ENCODE assay signal across 1 cellular context in genomic region chr17:80101160-80101945, GRCh38.
TF ChIP-seq lines count a peak whose summit lies in the region.

Gene GAA, plus strand, starts transcription at chr17:80101581. Its CDS starts 3,006 bp downstream, at chr17:80104587.

TF ChIP-seq in GM12878, 131 proteins besides CTCF, POLR2A, EP300 and RAD21 (continued from another document and continues in another):
- TF ChIP-seq IRF3 (IDR thresholded peaks at IDR 0.05): peak; percentile 73; the same call in 1 of the 2 replicates
- TF ChIP-seq ZSCAN29 (IDR thresholded peaks at IDR 0.05): 0 out of 2 replicates have a peak, but pooled peaks have one; percentile 61
- TF ChIP-seq PML (IDR thresholded peaks at IDR 0.05; ENCODE audit: low read length): no peak
- no peak for TF ChIP-seq SPI1 (IDR thresholded peaks at IDR 0.05; ENCODE audit: borderline replicate concordance, insufficient read depth, low read depth, low read length)
- TF ChIP-seq SREBF1 (IDR thresholded peaks at IDR 0.05; ENCODE audit: low read length): no peak
- TF ChIP-seq NR2F1 (conservative IDR thresholded peaks at IDR 0.05): peak; percentile 96
- TF ChIP-seq, protein P1, sequence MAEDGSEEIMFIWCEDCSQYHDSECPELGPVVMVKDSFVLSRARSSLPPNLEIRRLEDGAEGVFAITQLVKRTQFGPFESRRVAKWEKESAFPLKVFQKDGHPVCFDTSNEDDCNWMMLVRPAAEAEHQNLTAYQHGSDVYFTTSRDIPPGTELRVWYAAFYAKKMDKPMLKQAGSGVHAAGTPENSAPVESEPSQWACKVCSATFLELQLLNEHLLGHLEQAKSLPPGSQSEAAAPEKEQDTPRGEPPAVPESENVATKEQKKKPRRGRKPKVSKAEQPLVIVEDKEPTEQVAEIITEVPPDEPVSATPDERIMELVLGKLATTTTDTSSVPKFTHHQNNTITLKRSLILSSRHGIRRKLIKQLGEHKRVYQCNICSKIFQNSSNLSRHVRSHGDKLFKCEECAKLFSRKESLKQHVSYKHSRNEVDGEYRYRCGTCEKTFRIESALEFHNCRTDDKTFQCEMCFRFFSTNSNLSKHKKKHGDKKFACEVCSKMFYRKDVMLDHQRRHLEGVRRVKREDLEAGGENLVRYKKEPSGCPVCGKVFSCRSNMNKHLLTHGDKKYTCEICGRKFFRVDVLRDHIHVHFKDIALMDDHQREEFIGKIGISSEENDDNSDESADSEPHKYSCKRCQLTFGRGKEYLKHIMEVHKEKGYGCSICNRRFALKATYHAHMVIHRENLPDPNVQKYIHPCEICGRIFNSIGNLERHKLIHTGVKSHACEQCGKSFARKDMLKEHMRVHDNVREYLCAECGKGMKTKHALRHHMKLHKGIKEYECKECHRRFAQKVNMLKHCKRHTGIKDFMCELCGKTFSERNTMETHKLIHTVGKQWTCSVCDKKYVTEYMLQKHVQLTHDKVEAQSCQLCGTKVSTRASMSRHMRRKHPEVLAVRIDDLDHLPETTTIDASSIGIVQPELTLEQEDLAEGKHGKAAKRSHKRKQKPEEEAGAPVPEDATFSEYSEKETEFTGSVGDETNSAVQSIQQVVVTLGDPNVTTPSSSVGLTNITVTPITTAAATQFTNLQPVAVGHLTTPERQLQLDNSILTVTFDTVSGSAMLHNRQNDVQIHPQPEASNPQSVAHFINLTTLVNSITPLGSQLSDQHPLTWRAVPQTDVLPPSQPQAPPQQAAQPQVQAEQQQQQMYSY (CRISPR knock-in tag; IDR thresholded peaks at IDR 0.05): peak; percentile 97
- peak; percentile 98 for TF ChIP-seq USF2 (IDR thresholded peaks at IDR 0.05; ENCODE audit: borderline replicate concordance, low read depth, low read length)
- TF ChIP-seq E2F4 (IDR thresholded peaks at IDR 0.05; ENCODE audit: low read depth, low read length): no peak
- TF ChIP-seq, protein P2, sequence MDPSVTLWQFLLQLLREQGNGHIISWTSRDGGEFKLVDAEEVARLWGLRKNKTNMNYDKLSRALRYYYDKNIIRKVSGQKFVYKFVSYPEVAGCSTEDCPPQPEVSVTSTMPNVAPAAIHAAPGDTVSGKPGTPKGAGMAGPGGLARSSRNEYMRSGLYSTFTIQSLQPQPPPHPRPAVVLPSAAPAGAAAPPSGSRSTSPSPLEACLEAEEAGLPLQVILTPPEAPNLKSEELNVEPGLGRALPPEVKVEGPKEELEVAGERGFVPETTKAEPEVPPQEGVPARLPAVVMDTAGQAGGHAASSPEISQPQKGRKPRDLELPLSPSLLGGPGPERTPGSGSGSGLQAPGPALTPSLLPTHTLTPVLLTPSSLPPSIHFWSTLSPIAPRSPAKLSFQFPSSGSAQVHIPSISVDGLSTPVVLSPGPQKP (IDR thresholded peaks at IDR 0.05; ENCODE audit: low read depth, low read length): no peak
- peak; percentile 76 for TF ChIP-seq ZNF687 (IDR thresholded peaks at IDR 0.05)
- no peak for TF ChIP-seq ZBTB33 (IDR thresholded peaks at IDR 0.05)
- TF ChIP-seq, protein P3, sequence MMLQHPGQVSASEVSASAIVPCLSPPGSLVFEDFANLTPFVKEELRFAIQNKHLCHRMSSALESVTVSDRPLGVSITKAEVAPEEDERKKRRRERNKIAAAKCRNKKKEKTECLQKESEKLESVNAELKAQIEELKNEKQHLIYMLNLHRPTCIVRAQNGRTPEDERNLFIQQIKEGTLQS (IDR thresholded peaks at IDR 0.05; ENCODE audit: borderline replicate concordance, extremely low read depth, low read depth, low read length): peak; percentile 98
- no peak for TF ChIP-seq CBFB (IDR thresholded peaks at IDR 0.05; ENCODE audit: low read depth)
- no peak for TF ChIP-seq ZNF207 (IDR thresholded peaks at IDR 0.05; ENCODE audit: borderline replicate concordance)
- TF ChIP-seq HCFC1 (IDR thresholded peaks at IDR 0.05; ENCODE audit: low read length): 0 out of 2 replicates have a peak, but pooled peaks have one; percentile 13
- peak; percentile 92 for TF ChIP-seq LARP7 (IDR thresholded peaks at IDR 0.05)
- TF ChIP-seq TARDBP (IDR thresholded peaks at IDR 0.05; ENCODE audit: borderline replicate concordance): no peak
- TF ChIP-seq SP1 (IDR thresholded peaks at IDR 0.05; ENCODE audit: low read depth, low read length): peak; percentile 22
- no peak for TF ChIP-seq IKZF2 (IDR thresholded peaks at IDR 0.05)
- no peak for TF ChIP-seq NFYA (IDR thresholded peaks at IDR 0.05; ENCODE audit: borderline replicate concordance, low read depth, low read length)
- no peak for TF ChIP-seq SIN3A (IDR thresholded peaks at IDR 0.05; ENCODE audit: low read depth, low read length)
- no peak for TF ChIP-seq TCF3 (IDR thresholded peaks at IDR 0.05; ENCODE audit: borderline replicate concordance, insufficient read depth, low read depth, low read length)
- TF ChIP-seq TAF1 (IDR thresholded peaks at IDR 0.05; ENCODE audit: borderline replicate concordance, low read depth, low read length): peak; percentile 56; the same call in 1 of the 2 replicates
- TF ChIP-seq ZZZ3 (IDR thresholded peaks at IDR 0.05; ENCODE audit: control insufficient read depth, insufficient read length, low read depth): no peak
- TF ChIP-seq RBBP5 (conservative IDR thresholded peaks at IDR 0.05): no peak
- TF ChIP-seq, protein P4, sequence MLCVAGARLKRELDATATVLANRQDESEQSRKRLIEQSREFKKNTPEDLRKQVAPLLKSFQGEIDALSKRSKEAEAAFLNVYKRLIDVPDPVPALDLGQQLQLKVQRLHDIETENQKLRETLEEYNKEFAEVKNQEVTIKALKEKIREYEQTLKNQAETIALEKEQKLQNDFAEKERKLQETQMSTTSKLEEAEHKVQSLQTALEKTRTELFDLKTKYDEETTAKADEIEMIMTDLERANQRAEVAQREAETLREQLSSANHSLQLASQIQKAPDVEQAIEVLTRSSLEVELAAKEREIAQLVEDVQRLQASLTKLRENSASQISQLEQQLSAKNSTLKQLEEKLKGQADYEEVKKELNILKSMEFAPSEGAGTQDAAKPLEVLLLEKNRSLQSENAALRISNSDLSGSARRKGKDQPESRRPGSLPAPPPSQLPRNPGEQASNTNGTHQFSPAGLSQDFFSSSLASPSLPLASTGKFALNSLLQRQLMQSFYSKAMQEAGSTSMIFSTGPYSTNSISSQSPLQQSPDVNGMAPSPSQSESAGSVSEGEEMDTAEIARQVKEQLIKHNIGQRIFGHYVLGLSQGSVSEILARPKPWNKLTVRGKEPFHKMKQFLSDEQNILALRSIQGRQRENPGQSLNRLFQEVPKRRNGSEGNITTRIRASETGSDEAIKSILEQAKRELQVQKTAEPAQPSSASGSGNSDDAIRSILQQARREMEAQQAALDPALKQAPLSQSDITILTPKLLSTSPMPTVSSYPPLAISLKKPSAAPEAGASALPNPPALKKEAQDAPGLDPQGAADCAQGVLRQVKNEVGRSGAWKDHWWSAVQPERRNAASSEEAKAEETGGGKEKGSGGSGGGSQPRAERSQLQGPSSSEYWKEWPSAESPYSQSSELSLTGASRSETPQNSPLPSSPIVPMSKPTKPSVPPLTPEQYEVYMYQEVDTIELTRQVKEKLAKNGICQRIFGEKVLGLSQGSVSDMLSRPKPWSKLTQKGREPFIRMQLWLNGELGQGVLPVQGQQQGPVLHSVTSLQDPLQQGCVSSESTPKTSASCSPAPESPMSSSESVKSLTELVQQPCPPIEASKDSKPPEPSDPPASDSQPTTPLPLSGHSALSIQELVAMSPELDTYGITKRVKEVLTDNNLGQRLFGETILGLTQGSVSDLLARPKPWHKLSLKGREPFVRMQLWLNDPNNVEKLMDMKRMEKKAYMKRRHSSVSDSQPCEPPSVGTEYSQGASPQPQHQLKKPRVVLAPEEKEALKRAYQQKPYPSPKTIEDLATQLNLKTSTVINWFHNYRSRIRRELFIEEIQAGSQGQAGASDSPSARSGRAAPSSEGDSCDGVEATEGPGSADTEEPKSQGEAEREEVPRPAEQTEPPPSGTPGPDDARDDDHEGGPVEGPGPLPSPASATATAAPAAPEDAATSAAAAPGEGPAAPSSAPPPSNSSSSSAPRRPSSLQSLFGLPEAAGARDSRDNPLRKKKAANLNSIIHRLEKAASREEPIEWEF (IDR thresholded peaks at IDR 0.05; ENCODE audit: insufficient replicate concordance, low read depth, low read length): no peak
- TF ChIP-seq MYB (IDR thresholded peaks at IDR 0.05; ENCODE audit: borderline replicate concordance, low read depth, low read length): 0 out of 2 replicates have a peak, but pooled peaks have one; percentile 43
- 0 out of 2 replicates have a peak, but pooled peaks have one; percentile 24 for TF ChIP-seq CREM (IDR thresholded peaks at IDR 0.05; ENCODE audit: low read depth)
- peak in 1 of 2 experiments; percentile 50; a peak in 1 of 3 replicates for TF ChIP-seq EGR1 (IDR thresholded peaks at IDR 0.05; ENCODE audit: borderline replicate concordance in 1 of 2, low read depth in 2 of 2, low read length in 2 of 2)
- TF ChIP-seq ZNF384 (IDR thresholded peaks at IDR 0.05; ENCODE audit: borderline replicate concordance, low read depth, low read length): no peak
- no peak for TF ChIP-seq ETV6 (conservative IDR thresholded peaks at IDR 0.05 in 1 of 2, IDR thresholded peaks at IDR 0.05 in 1 of 2; ENCODE audit: borderline replicate concordance in 1 of 2, low read depth in 1 of 2)
- no peak; the same call in 1 of the 2 replicates for TF ChIP-seq CREB1 (IDR thresholded peaks at IDR 0.05; ENCODE audit: low read depth)
- no peak for TF ChIP-seq POLR2AphosphoS5 (IDR thresholded peaks at IDR 0.05; ENCODE audit: low read length)
- peak; percentile 73 for TF ChIP-seq NR2C1 (IDR thresholded peaks at IDR 0.05)
- no peak for TF ChIP-seq KAT2A (conservative IDR thresholded peaks at IDR 0.05; ENCODE audit: control insufficient read depth, low read depth, low read length)
- TF ChIP-seq IKZF1 (conservative IDR thresholded peaks at IDR 0.05): peak; percentile 93
- TF ChIP-seq ZNF217 (IDR thresholded peaks at IDR 0.05): no peak
